ENCODE assay signal across 1 cellular context in the genomic region with DNA sequence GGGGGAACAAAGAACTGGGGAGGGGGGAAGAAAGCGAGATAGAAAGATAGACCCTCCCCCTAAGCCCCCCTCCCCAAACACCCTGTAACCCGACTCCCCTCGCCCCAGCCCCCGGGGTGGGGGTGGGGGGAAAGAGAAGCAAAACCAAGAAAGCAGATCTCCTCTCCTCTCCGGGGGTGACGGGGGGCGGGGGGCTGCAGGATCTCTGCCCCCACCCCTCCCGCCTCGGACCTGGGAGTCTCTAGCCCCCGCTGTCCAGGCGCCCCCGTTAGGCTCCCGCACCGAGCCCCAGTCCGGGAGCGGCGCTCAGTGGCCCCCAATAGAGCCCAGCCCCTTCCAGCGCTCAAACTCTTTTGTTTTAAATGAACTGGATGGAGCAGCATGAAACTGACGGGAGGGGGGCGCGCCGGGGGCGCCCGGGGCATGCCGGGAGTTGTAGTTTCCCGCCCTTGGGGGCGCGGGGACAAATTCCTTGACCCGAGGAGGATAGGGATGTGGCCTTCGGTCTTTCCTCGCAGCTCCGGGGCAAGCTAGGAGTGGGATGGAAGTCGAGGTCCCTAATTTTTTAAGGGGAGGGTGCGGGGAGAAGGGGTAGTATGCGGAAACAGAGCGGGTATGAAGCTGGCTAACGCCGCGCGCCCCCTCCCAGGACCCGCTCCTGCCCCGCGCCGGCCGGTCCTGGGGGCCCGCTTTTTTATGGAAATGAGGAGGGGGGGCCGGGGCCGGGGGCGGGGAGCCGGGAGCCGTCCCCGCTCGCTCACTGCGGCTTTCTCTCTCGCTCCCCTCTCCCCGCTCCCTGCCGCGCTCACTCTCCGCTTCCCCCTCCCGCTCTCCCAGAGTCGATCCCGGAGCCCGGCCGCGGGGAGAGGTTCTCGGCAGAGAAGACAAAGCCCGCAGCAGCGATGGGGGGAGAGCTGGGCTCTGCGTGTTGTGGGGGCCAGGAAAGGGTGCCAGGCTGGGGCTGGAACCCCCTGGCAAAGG.
A peak's percentile ranks its signal among the peaks of the same experiment; 100 is the strongest.
TF ChIP-seq lines count a peak whose summit lies in the region.

A gene with protein sequence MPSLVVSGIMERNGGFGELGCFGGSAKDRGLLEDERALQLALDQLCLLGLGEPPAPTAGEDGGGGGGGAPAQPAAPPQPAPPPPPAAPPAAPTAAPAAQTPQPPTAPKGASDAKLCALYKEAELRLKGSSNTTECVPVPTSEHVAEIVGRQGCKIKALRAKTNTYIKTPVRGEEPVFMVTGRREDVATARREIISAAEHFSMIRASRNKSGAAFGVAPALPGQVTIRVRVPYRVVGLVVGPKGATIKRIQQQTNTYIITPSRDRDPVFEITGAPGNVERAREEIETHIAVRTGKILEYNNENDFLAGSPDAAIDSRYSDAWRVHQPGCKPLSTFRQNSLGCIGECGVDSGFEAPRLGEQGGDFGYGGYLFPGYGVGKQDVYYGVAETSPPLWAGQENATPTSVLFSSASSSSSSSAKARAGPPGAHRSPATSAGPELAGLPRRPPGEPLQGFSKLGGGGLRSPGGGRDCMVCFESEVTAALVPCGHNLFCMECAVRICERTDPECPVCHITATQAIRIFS (minus strand): TSS at position 355 of the 981 bp plus-strand sequence. CDS start 467 bp downstream, outside the sequence.

TF ChIP-seq in HepG2, 621 proteins besides CTCF, POLR2A, EP300 and RAD21 (continues in another document):
- TF ChIP-seq SALL2 (CRISPR knock-in tag; IDR thresholded peaks at IDR 0.05) (peak; percentile 54; the same call in 1 of the 2 replicates), ZNF20 (CRISPR knock-in tag; IDR thresholded peaks at IDR 0.05) (no peak), RFX5 (IDR thresholded peaks at IDR 0.05; ENCODE audit: low read depth, low read length) (no peak), ZNF501 (CRISPR knock-in tag; IDR thresholded peaks at IDR 0.05) (peak; percentile 39; the same call in 1 of the 2 replicates), ZNF790 (CRISPR knock-in tag; IDR thresholded peaks at IDR 0.05; ENCODE audit: borderline replicate concordance) (no peak), MYC (CRISPR knock-in tag; IDR thresholded peaks at IDR 0.05; ENCODE audit: borderline replicate concordance) (peak; percentile 73; the same call in 1 of the 2 replicates), SIX1 (CRISPR knock-in tag; IDR thresholded peaks at IDR 0.05; ENCODE audit: borderline replicate concordance) (no peak), GABPB1 (CRISPR knock-in tag; IDR thresholded peaks at IDR 0.05) (peak; percentile 80), JUNB (CRISPR knock-in tag; IDR thresholded peaks at IDR 0.05; ENCODE audit: borderline replicate concordance) (no peak), FIP1L1 (IDR thresholded peaks at IDR 0.05; ENCODE audit: borderline replicate concordance, insufficient read depth, low read depth, low read length) (no peak), ERF (CRISPR knock-in tag; IDR thresholded peaks at IDR 0.05) (no peak), ZNF331 (CRISPR knock-in tag; IDR thresholded peaks at IDR 0.05) (no peak), U2AF1 (optimal IDR thresholded peaks at IDR 0.05; ENCODE audit: low read depth, low read length) (no peak), ZNF17 (CRISPR knock-in tag; IDR thresholded peaks at IDR 0.05) (no peak), CEBPG (CRISPR knock-in tag; IDR thresholded peaks at IDR 0.05) (no peak), AHR (CRISPR knock-in tag; IDR thresholded peaks at IDR 0.05) (no peak), ZMYM3 (CRISPR knock-in tag; IDR thresholded peaks at IDR 0.05) (no peak), KLF15 (CRISPR knock-in tag; IDR thresholded peaks at IDR 0.05; ENCODE audit: borderline replicate concordance) (no peak), ZNF562 (CRISPR knock-in tag; IDR thresholded peaks at IDR 0.05; ENCODE audit: borderline replicate concordance) (no peak), RBAK (CRISPR knock-in tag; IDR thresholded peaks at IDR 0.05) (no peak), SMC3 (IDR thresholded peaks at IDR 0.05; ENCODE audit: low read length) (no peak), THAP11 (CRISPR knock-in tag; IDR thresholded peaks at IDR 0.05) (peak; percentile 98), ZNF747 (CRISPR knock-in tag; IDR thresholded peaks at IDR 0.05; ENCODE audit: borderline replicate concordance) (no peak), HCFC1 (IDR thresholded peaks at IDR 0.05; ENCODE audit: low read depth, low read length) (peak; percentile 88), FLYWCH1 (CRISPR knock-in tag; IDR thresholded peaks at IDR 0.05) (no peak), ZFP1 (CRISPR knock-in tag; IDR thresholded peaks at IDR 0.05) (0 out of 2 replicates have a peak, but pooled peaks have one; percentile 32), SRSF4 (IDR thresholded peaks at IDR 0.05; ENCODE audit: low read depth, low read length, poor library complexity, severe bottlenecking) (no peak), SATB2 (CRISPR knock-in tag; IDR thresholded peaks at IDR 0.05) (no peak), TCF7L2 (IDR thresholded peaks at IDR 0.05; ENCODE audit: low read depth, low read length) (no peak), TOPORS (CRISPR knock-in tag; IDR thresholded peaks at IDR 0.05) (no peak), SRSF1 (optimal IDR thresholded peaks at IDR 0.05; ENCODE audit: low read depth, low read length) (peak; percentile 3), GZF1 (CRISPR knock-in tag; IDR thresholded peaks at IDR 0.05) (no peak), ZNF777 (CRISPR knock-in tag; IDR thresholded peaks at IDR 0.05) (peak; percentile 57; the same call in 1 of the 2 replicates), HDAC6 (IDR thresholded peaks at IDR 0.05; ENCODE audit: low read depth, low read length) (no peak), SOX5 (CRISPR knock-in tag; IDR thresholded peaks at IDR 0.05; ENCODE audit: borderline replicate concordance) (no peak), POLR2AphosphoS5 (IDR thresholded peaks at IDR 0.05; ENCODE audit: low read depth, low read length) (peak; percentile 47), KDM2A (CRISPR knock-in tag; IDR thresholded peaks at IDR 0.05; ENCODE audit: borderline replicate concordance, low read depth) (peak; percentile 63)
- TF ChIP-seq, protein P1, sequence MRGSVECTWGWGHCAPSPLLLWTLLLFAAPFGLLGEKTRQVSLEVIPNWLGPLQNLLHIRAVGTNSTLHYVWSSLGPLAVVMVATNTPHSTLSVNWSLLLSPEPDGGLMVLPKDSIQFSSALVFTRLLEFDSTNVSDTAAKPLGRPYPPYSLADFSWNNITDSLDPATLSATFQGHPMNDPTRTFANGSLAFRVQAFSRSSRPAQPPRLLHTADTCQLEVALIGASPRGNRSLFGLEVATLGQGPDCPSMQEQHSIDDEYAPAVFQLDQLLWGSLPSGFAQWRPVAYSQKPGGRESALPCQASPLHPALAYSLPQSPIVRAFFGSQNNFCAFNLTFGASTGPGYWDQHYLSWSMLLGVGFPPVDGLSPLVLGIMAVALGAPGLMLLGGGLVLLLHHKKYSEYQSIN (CRISPR knock-in tag; IDR thresholded peaks at IDR 0.05; ENCODE audit: borderline replicate concordance): no peak
- TF ChIP-seq, protein P2, sequence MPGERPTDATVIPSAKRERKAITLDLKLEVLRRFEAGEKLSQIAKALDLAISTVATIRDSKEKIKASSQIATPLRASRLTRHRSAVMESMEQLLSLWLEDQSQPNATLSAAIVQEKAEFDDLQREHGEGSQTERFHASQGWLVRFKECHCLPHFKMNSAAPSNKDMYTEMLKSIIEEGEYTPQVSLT (CRISPR knock-in tag; IDR thresholded peaks at IDR 0.05; ENCODE audit: borderline replicate concordance, low read depth): no peak
- TF ChIP-seq, protein P3, sequence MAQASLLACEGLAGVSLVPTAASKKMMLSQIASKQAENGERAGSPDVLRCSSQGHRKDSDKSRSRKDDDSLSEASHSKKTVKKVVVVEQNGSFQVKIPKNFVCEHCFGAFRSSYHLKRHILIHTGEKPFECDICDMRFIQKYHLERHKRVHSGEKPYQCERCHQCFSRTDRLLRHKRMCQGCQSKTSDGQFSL (CRISPR knock-in tag; IDR thresholded peaks at IDR 0.05): no peak; the same call in 1 of the 2 replicates
- TF ChIP-seq, protein P4, sequence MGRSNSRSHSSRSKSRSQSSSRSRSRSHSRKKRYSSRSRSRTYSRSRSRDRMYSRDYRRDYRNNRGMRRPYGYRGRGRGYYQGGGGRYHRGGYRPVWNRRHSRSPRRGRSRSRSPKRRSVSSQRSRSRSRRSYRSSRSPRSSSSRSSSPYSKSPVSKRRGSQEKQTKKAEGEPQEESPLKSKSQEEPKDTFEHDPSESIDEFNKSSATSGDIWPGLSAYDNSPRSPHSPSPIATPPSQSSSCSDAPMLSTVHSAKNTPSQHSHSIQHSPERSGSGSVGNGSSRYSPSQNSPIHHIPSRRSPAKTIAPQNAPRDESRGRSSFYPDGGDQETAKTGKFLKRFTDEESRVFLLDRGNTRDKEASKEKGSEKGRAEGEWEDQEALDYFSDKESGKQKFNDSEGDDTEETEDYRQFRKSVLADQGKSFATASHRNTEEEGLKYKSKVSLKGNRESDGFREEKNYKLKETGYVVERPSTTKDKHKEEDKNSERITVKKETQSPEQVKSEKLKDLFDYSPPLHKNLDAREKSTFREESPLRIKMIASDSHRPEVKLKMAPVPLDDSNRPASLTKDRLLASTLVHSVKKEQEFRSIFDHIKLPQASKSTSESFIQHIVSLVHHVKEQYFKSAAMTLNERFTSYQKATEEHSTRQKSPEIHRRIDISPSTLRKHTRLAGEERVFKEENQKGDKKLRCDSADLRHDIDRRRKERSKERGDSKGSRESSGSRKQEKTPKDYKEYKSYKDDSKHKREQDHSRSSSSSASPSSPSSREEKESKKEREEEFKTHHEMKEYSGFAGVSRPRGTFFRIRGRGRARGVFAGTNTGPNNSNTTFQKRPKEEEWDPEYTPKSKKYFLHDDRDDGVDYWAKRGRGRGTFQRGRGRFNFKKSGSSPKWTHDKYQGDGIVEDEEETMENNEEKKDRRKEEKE (IDR thresholded peaks at IDR 0.05): no peak
- TF ChIP-seq, protein P5, sequence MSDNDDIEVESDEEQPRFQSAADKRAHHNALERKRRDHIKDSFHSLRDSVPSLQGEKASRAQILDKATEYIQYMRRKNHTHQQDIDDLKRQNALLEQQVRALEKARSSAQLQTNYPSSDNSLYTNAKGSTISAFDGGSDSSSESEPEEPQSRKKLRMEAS (IDR thresholded peaks at IDR 0.05): peak; percentile 79
- TF ChIP-seq, protein P6, sequence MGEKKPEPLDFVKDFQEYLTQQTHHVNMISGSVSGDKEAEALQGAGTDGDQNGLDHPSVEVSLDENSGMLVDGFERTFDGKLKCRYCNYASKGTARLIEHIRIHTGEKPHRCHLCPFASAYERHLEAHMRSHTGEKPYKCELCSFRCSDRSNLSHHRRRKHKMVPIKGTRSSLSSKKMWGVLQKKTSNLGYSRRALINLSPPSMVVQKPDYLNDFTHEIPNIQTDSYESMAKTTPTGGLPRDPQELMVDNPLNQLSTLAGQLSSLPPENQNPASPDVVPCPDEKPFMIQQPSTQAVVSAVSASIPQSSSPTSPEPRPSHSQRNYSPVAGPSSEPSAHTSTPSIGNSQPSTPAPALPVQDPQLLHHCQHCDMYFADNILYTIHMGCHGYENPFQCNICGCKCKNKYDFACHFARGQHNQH (CRISPR knock-in tag; IDR thresholded peaks at IDR 0.05): no peak
- TF ChIP-seq, protein P7, sequence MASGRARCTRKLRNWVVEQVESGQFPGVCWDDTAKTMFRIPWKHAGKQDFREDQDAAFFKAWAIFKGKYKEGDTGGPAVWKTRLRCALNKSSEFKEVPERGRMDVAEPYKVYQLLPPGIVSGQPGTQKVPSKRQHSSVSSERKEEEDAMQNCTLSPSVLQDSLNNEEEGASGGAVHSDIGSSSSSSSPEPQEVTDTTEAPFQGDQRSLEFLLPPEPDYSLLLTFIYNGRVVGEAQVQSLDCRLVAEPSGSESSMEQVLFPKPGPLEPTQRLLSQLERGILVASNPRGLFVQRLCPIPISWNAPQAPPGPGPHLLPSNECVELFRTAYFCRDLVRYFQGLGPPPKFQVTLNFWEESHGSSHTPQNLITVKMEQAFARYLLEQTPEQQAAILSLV (CRISPR knock-in tag; IDR thresholded peaks at IDR 0.05; ENCODE audit: borderline replicate concordance): 0 out of 2 replicates have a peak, but pooled peaks have one; percentile 58
- TF ChIP-seq, protein P8, sequence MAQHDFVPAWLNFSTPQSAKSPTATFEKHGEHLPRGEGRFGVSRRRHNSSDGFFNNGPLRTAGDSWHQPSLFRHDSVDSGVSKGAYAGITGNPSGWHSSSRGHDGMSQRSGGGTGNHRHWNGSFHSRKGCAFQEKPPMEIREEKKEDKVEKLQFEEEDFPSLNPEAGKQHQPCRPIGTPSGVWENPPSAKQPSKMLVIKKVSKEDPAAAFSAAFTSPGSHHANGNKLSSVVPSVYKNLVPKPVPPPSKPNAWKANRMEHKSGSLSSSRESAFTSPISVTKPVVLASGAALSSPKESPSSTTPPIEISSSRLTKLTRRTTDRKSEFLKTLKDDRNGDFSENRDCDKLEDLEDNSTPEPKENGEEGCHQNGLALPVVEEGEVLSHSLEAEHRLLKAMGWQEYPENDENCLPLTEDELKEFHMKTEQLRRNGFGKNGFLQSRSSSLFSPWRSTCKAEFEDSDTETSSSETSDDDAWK (CRISPR knock-in tag; IDR thresholded peaks at IDR 0.05): no peak
- TF ChIP-seq, protein P9, sequence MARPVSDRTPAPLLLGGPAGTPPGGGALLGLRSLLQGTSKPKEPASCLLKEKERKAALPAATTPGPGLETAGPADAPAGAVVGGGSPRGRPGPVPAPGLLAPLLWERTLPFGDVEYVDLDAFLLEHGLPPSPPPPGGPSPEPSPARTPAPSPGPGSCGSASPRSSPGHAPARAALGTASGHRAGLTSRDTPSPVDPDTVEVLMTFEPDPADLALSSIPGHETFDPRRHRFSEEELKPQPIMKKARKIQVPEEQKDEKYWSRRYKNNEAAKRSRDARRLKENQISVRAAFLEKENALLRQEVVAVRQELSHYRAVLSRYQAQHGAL (CRISPR knock-in tag; IDR thresholded peaks at IDR 0.05; ENCODE audit: not compliant biosample characterization): no peak
- TF ChIP-seq, protein P10, sequence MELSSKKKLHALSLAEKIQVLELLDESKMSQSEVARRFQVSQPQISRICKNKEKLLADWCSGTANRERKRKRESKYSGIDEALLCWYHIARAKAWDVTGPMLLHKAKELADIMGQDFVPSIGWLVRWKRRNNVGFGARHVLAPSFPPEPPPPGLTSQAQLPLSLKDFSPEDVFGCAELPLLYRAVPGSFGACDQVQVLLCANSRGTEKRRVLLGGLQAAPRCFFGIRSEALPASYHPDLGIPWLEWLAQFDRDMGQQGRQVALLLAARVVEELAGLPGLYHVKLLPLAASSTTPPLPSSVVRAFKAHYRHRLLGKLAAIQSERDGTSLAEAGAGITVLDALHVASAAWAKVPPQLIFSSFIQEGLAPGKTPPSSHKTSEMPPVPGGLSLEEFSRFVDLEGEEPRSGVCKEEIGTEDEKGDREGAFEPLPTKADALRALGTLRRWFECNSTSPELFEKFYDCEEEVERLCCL (CRISPR knock-in tag; IDR thresholded peaks at IDR 0.05; ENCODE audit: borderline replicate concordance): no peak
- TF ChIP-seq, protein P11, sequence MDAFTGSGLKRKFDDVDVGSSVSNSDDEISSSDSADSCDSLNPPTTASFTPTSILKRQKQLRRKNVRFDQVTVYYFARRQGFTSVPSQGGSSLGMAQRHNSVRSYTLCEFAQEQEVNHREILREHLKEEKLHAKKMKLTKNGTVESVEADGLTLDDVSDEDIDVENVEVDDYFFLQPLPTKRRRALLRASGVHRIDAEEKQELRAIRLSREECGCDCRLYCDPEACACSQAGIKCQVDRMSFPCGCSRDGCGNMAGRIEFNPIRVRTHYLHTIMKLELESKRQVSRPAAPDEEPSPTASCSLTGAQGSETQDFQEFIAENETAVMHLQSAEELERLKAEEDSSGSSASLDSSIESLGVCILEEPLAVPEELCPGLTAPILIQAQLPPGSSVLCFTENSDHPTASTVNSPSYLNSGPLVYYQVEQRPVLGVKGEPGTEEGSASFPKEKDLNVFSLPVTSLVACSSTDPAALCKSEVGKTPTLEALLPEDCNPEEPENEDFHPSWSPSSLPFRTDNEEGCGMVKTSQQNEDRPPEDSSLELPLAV (CRISPR knock-in tag; conservative IDR thresholded peaks at IDR 0.05; ENCODE audit: low read depth): no peak
